In the genomic region with DNA sequence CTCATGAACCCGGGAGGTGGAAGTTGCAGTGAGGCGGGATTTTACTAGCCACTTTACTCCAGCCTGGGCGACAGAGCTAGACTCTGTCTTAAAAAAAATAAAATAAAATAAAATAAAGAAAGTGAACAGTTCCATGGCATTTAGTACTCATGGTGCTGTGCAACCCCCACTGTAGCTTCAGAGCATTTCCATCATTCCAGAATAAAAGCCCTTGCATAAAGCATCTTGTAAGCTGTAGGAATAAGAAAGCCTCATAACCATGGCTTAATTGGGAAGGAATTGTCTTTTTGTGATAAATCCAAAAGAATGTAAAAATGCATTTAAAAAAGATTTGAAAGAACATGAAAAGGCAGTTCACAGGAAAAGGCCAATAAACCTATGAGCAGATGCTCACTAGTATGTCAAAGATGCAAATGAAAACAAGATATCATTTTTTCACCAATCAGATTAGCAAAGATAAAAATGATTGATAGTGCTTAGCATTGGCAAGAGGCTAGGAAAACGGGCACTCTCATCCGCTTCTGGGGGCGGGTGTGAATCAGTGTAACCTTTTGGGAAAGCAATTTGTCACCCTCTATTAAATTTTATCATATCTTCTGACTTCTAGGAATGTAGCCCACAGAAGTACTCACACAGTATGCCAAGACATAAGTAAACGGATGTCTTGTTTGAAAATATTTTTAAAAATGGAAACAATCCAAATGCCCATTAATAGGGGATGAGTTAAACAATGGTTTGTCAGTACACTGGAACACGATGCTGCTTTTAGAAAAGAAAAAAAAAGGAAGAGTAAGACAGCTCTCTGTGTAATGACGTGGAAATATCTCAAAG, we compare ENCODE assay signal across 16 cellular contexts. TPM values are rescaled to one million over a fixed set of nuclear protein-coding genes. Genes with fewer than 3 reads are reported as not detected.
DNase-seq lines count a peak whose midpoint lies in the region; TF ChIP-seq lines count a peak whose summit lies in the region.
"Had no signal": no experiment of that assay in that cellular context is flagged by ENCODE, and none has a peak within 500 bp of the region (broad histone marks: within the 10 kb centered on the region; RNA-seq: fewer than 3 reads in every experiment).

No MANE protein-coding gene starts in this region.

- H4K20me1 ChIP-seq in DOHH2 (ENCODE audit: control insufficient read depth, insufficient read depth, low read depth, low read length) (no peaks in the 10 kb centered on the region), osteoblast (ENCODE audit: insufficient read depth, low read length) (no peaks in the 10 kb centered on the region)

- peak overlapping the region; percentile 21 for H3K4me2 ChIP-seq in DOHH2 (ENCODE audit: low read length)
- H3K4me2 ChIP-seq in osteoblast (ENCODE audit: insufficient read depth, low read length) = peak overlapping the region; percentile 0

- H3K4me1 ChIP-seq in DOHH2 (ENCODE audit: control insufficient read depth, low read length) = peaks cover 33% of the 10 kb centered on the region
- peaks cover 27% of the 10 kb centered on the region for H3K4me1 ChIP-seq in osteoblast (ENCODE audit: insufficient read depth, low read length)
- H3K4me1 ChIP-seq: right atrium auricular region had no signal

- TF ChIP-seq POLR2A in erythroblast (IDR thresholded peaks at IDR 0.05; ENCODE audit: low read length) = no peak

- no peaks in the 10 kb centered on the region for H3K9me2 ChIP-seq in DOHH2 (replicated peaks; ENCODE audit: control insufficient read depth, low read length)

- H2AFZ ChIP-seq in osteoblast (ENCODE audit: low read length) = no peak overlapping the region

- no peaks in the 10 kb centered on the region for H3K9me3 ChIP-seq in DOHH2 (ENCODE audit: control insufficient read depth, insufficient read depth, low read length)
- no peaks in the 10 kb centered on the region for H3K9me3 ChIP-seq in osteoblast (ENCODE audit: low read depth, low read length)
- H3K9me3 ChIP-seq: right atrium auricular region had no signal

- TF ChIP-seq CTCF in DOHH2 (IDR thresholded peaks at IDR 0.05; ENCODE audit: low read depth, low read length, poor library complexity, severe bottlenecking) (no peak), LNCaP clone FGC (IDR thresholded peaks at IDR 0.05; ENCODE audit: control insufficient read depth, extremely low read depth, insufficient read depth) (no peak), choroid plexus epithelial cell (conservative IDR thresholded peaks at IDR 0.05; ENCODE audit: low read depth, low read length) (no peak), osteoblast (IDR thresholded peaks at IDR 0.05; ENCODE audit: extremely low read depth, low read depth, low read length) (no peak)

- H3K79me2 ChIP-seq in DOHH2 (ENCODE audit: control insufficient read depth, low read length) (no peaks in the 10 kb centered on the region), osteoblast (ENCODE audit: insufficient read depth, low read length) (no peaks in the 10 kb centered on the region)

- H3K4me3 ChIP-seq in DOHH2 (ENCODE audit: low read length) (no peak overlapping the region), LNCaP clone FGC (ENCODE audit: low read depth, low read length) (no peak overlapping the region), choroid plexus epithelial cell (ENCODE audit: low read depth, low read length) (no peak overlapping the region), osteoblast (ENCODE audit: insufficient read depth, low read length) (no peak overlapping the region)
- H3K4me3 ChIP-seq: right atrium auricular region had no signal

- DNase-seq in LNCaP clone FGC (ENCODE audit: low read depth) (peak; percentile 60), choroid plexus epithelial cell (ENCODE audit: low read depth) (peak; percentile 7), osteoblast (ENCODE audit: insufficient read length, low spot score, missing footprints) (peak; percentile 89), MV-4-11 (lab: John Stamatoyannopoulos, UW) (no peak), erythroblast (lab: John Stamatoyannopoulos, UW) (no peak), activated T-cell treated with anti-CD3 and anti-CD28 coated beads for 4 hours (no peak)
- no peak for DNase-seq in activated CD4-positive, alpha-beta T cell treated with anti-CD3 and anti-CD28 coated beads for 4 hours
- DNase-seq: activated CD4-positive, alpha-beta memory T cell treated with anti-CD3 and anti-CD28 coated beads for 36 hours; activated gamma-delta T cell treated with Interleukin-2 at 50 U/mL for 16 hours; Calu3; islet precursor cell; naive B cell; NCI-H187; T-helper 9 cell had no signal

- H3F3A ChIP-seq in DOHH2 (ENCODE audit: control insufficient read depth, insufficient read depth) = peaks cover 3% of the 10 kb centered on the region

- H3K27ac ChIP-seq in DOHH2 (ENCODE audit: low read depth, low read length) (no peak overlapping the region), osteoblast (ENCODE audit: low read depth, low read length) (peak overlapping the region; percentile 39)
- H3K27ac ChIP-seq: right atrium auricular region had no signal

- no peaks in the 10 kb centered on the region for H3K27me3 ChIP-seq in DOHH2 (ENCODE audit: control insufficient read depth, low read length)
- H3K27me3 ChIP-seq in osteoblast (ENCODE audit: insufficient read depth, low read length) = no peaks in the 10 kb centered on the region
- H3K27me3 ChIP-seq: right atrium auricular region had no signal

- H3K36me3 ChIP-seq in DOHH2 (ENCODE audit: control insufficient read depth, low read length) (peaks cover 40% of the 10 kb centered on the region), osteoblast (ENCODE audit: insufficient read depth, low read length) (peaks cover 18% of the 10 kb centered on the region)
- H3K36me3 ChIP-seq: right atrium auricular region had no signal

RNA-seq across cellular contexts. Expression of a gene that starts 46.6 kb away (rescaled TPM):
- 4.3 and 7.4 TPM in 2 replicates for total RNA-seq in osteoblast

RNA-seq across cellular contexts. Expression of a gene that starts 56.7 kb away (rescaled TPM):
- 4.4 and 4.7 TPM in 2 replicates for total RNA-seq in osteoblast

Comparison
In these comparisons a context has a peak if more than half of its experiments do, and no peak if none do; other contexts are left out.
1. DNase-seq: peak in LNCaP clone FGC (single experiment), choroid plexus epithelial cell (single experiment) and osteoblast (single experiment); none in MV-4-11 (single experiment), erythroblast (0 of 2), activated T-cell treated with anti-CD3 and anti-CD28 coated beads for 4 hours (single experiment) and activated CD4-positive, alpha-beta T cell treated with anti-CD3 and anti-CD28 coated beads for 4 hours (0 of 2).